Comparison of ENCODE assay signal across 20 cellular contexts in genomic region chr1:68142461-68142860, GRCh38.
DNase-seq lines count a peak whose midpoint lies in the region; ATAC-seq and TF ChIP-seq lines count a peak whose summit lies in the region.
"Had no signal": no experiment of that assay in that cellular context is flagged by ENCODE, and none has a peak within 500 bp of the region (broad histone marks: within the 10 kb centered on the region; RNA-seq: fewer than 3 reads in every experiment).

No MANE protein-coding gene starts in this region.

- peaks cover 7% of the 10 kb centered on the region for H3K79me2 ChIP-seq in trophoblast cell (ENCODE audit: control insufficient read depth, insufficient read depth, low read length, poor library complexity)

- intact Hi-C loops in heart right ventricle (cut with DNase I) (loop anchor here in 4 of 10 donors (5.0 to 10.0 kb wide), 4 partner anchors 75 to 92 kb away; partner anchors contain the start of gene WLS (in 3 of the 4)), left cardiac atrium (cut with DNase I) (no loop called here)

- peak overlapping the region; percentile 98 for H2BK12ac ChIP-seq in trophoblast cell (ENCODE audit: low read length)

- no peaks in the 10 kb centered on the region for H3K4me1 Mint-ChIP-seq in activated T-cell treated with anti-CD3 and anti-CD28 coated beads, Interleukin-2, amount 50 U/mL, for 24 hours (ENCODE audit: low read depth)
- H3K4me1 Mint-ChIP-seq: activated T-helper 17 cell treated with anti-CD3 and anti-CD28 coated beads, Interleukin-2, amount 50 U/mL, for 72 hours had no signal

- no peak overlapping the region for H2AK5ac ChIP-seq in trophoblast cell (ENCODE audit: low read length)

- no peak overlapping the region for H3K4me2 ChIP-seq in trophoblast cell (ENCODE audit: low read length)
- H3K4me2 ChIP-seq: A549 had no signal

- H3K4me3 ChIP-seq in heart right ventricle = no peak overlapping the region
- H3K4me3 ChIP-seq in trophoblast cell (ENCODE audit: low read depth, low read length) = no peak overlapping the region
- H3K4me3 ChIP-seq: A549, GM23248, ovary, upper lobe of left lung had no signal

- no peaks in the 10 kb centered on the region for H3K36me3 Mint-ChIP-seq in activated T-cell treated with anti-CD3 and anti-CD28 coated beads, Interleukin-2, amount 50 U/mL, for 24 hours (ENCODE audit: low read depth)

- H3K14ac ChIP-seq in trophoblast cell (ENCODE audit: low read length) = peak overlapping the region; percentile 79

- H3K4me1 ChIP-seq in heart right ventricle (peaks cover 5 to 30% (median 15%) of the 10 kb centered on the region in 9 donors), trophoblast cell (ENCODE audit: control insufficient read depth in 1 of 2, insufficient read depth in 2 of 2, low read length in 2 of 2) (peaks cover 26 to 29% of the 10 kb centered on the region in 2 experiments)
- H3K4me1 ChIP-seq: A549 had no signal

- H3K36me3 ChIP-seq in heart right ventricle (peaks cover 0 to 81% (median 7%) of the 10 kb centered on the region in 9 donors), trophoblast cell (ENCODE audit: control insufficient read depth in 1 of 2, insufficient read depth in 2 of 2, low read length in 2 of 2) (peaks cover 9 to 34% of the 10 kb centered on the region in 2 experiments)
- H3K36me3 ChIP-seq: ovary had no signal

- H3K18ac ChIP-seq in trophoblast cell (ENCODE audit: low read length) = peak overlapping the region; percentile 31

- no peak overlapping the region for H3K9ac ChIP-seq in trophoblast cell (ENCODE audit: low read length)
- H3K9ac ChIP-seq: GM23248 had no signal

- DNase-seq in heart right ventricle = no peak
- DNase-seq in left cardiac atrium = no peak
- DNase-seq in iris pigment epithelial cell (ENCODE audit: low read depth) = peak; percentile 38
- no peak for DNase-seq in trophoblast cell
- no peak for DNase-seq in activated T-cell treated with anti-CD3 and anti-CD28 coated beads, Interleukin-2, amount 50 U/mL, for 24 hours
- DNase-seq: DMS153, GM23248, MV-4-11, NCI-H524, ovary, small intestine, upper lobe of left lung had no signal

- H3K79me1 ChIP-seq in trophoblast cell (ENCODE audit: low read length) = peaks cover 22% of the 10 kb centered on the region

- H2BK5ac ChIP-seq in trophoblast cell (ENCODE audit: low read depth, low read length, poor library complexity) = peak overlapping the region; percentile 15

- H4K8ac ChIP-seq in trophoblast cell (ENCODE audit: low read depth, low read length) = no peak overlapping the region

- no peak overlapping the region for H3K4ac ChIP-seq in trophoblast cell (ENCODE audit: low read depth, low read length)

- H2AFZ ChIP-seq in trophoblast cell (ENCODE audit: insufficient read depth, low read length, poor library complexity) = no peak overlapping the region
- H2AFZ ChIP-seq: GM23248 had no signal

- no peaks in the 10 kb centered on the region for H3K9me3 ChIP-seq in heart right ventricle
- no peaks in the 10 kb centered on the region for H3K9me3 ChIP-seq in trophoblast cell (ENCODE audit: insufficient read depth, low read depth, low read length)
- H3K9me3 ChIP-seq: A549, ovary, upper lobe of left lung had no signal

- no peak overlapping the region for H4K12ac ChIP-seq in trophoblast cell (ENCODE audit: low read depth, low read length)

- H3K23ac ChIP-seq in trophoblast cell (ENCODE audit: low read length) = no peak overlapping the region

- no peak overlapping the region for H3K4me3 Mint-ChIP-seq in activated T-cell treated with anti-CD3 and anti-CD28 coated beads, Interleukin-2, amount 50 U/mL, for 24 hours
- H3K4me3 Mint-ChIP-seq: activated T-helper 17 cell treated with anti-CD3 and anti-CD28 coated beads, Interleukin-2, amount 50 U/mL, for 72 hours; T-helper 1 cell treated with Interleukin-12 subunit alpha and Interleukin-12 subunit beta and Interleukin-4 antibody, amounts not matched to agents 30 μg/mL and 1 μg/mL, for 36 hours had no signal

- no peak for TF ChIP-seq CTCF in heart right ventricle (IDR thresholded peaks at IDR 0.05)

- H3K27me3 Mint-ChIP-seq in activated T-cell treated with anti-CD3 and anti-CD28 coated beads, Interleukin-2, amount 50 U/mL, for 24 hours = peaks cover 2% of the 10 kb centered on the region

- WGBS in heart right ventricle, 2 donors = 62 to 69% methylated on average over 3 of the region's 3 CpGs
- no CpG with 5 or more reads among the region's 3 CpGs for WGBS in trophoblast cell (ENCODE audit: extremely low coverage, insufficient coverage, insufficient read length)

- no peaks in the 10 kb centered on the region for H3K9me3 Mint-ChIP-seq in activated T-cell treated with anti-CD3 and anti-CD28 coated beads, Interleukin-2, amount 50 U/mL, for 24 hours
- H3K9me3 Mint-ChIP-seq: activated T-helper 17 cell treated with anti-CD3 and anti-CD28 coated beads, Interleukin-2, amount 50 U/mL, for 72 hours; T-helper 1 cell treated with Interleukin-12 subunit alpha and Interleukin-12 subunit beta and Interleukin-4 antibody, amounts not matched to agents 30 μg/mL and 1 μg/mL, for 36 hours had no signal

- ATAC-seq in heart right ventricle (no peak), left cardiac atrium (no peak), HG02938 (IDR thresholded peaks at IDR 0.05; ENCODE audit: unreplicated experiment) (no peak), HG02973 (IDR thresholded peaks at IDR 0.05; ENCODE audit: unreplicated experiment) (no peak), GM19351 (IDR thresholded peaks at IDR 0.05; ENCODE audit: unreplicated experiment) (no peak)
- ATAC-seq: A549; activated T-helper 17 cell treated with anti-CD3 and anti-CD28 coated beads, Interleukin-2, amount 50 U/mL, for 72 hours had no signal

- H3K27me3 ChIP-seq in heart right ventricle (no peaks in the 10 kb centered on the region), trophoblast cell (ENCODE audit: insufficient read depth, low read length) (no peaks in the 10 kb centered on the region)
- H3K27me3 ChIP-seq: ovary, upper lobe of left lung had no signal

- no peak overlapping the region for H3K27ac Mint-ChIP-seq in activated T-cell treated with anti-CD3 and anti-CD28 coated beads, Interleukin-2, amount 50 U/mL, for 24 hours
- H3K27ac Mint-ChIP-seq: activated T-helper 17 cell treated with anti-CD3 and anti-CD28 coated beads, Interleukin-2, amount 50 U/mL, for 72 hours; T-helper 1 cell treated with Interleukin-12 subunit alpha and Interleukin-12 subunit beta and Interleukin-4 antibody, amounts not matched to agents 30 μg/mL and 1 μg/mL, for 36 hours had no signal

- peak overlapping the region; percentile 81 for H4K91ac ChIP-seq in trophoblast cell (ENCODE audit: low read depth, low read length)

- H3K27ac ChIP-seq in heart right ventricle = peak overlapping the region in 7 of 10 donors; percentile 19 to 65 (median 46)
- H3K27ac ChIP-seq in trophoblast cell (ENCODE audit: low read depth, low read length) = peak overlapping the region; percentile 75
- H3K27ac ChIP-seq: A549, C4-2B, GM23248, HL-60 had no signal

- peak overlapping the region; percentile 85 for H2BK120ac ChIP-seq in trophoblast cell (ENCODE audit: insufficient read depth, low read length, poor library complexity)
